21 cellular contexts compared by ENCODE assay signal in genomic region chr1:200182701-200183100, GRCh38.
"Had no signal": no experiment of that assay in that cellular context is flagged by ENCODE, and none has a peak within 500 bp of the region (broad histone marks: within the 10 kb centered on the region; RNA-seq: fewer than 3 reads in every experiment).

No MANE protein-coding gene starts in this region.

- H3K36me3 ChIP-seq: sigmoid colon, spleen, thyroid gland, upper lobe of right lung had no signal

- H3K27me3 ChIP-seq: sigmoid colon, spleen, thyroid gland, upper lobe of right lung had no signal

- H3K27ac ChIP-seq: sigmoid colon, thyroid gland, upper lobe of right lung had no signal

- ATAC-seq: activated CD8-positive, alpha-beta T cell treated with anti-CD3 and anti-CD28 coated beads, Interleukin-2, amount 10 ng/mL, durations not matched to agents 7 days and 5 days; esophagus mucosa; left ventricle myocardium superior; stimulated activated naive CD8-positive, alpha-beta T cell treated with anti-CD3 and anti-CD28 coated beads, Interleukin-15, Interleukin-2, amounts not matched to agents 100 U/mL and 50 U/mL, for 24 hours; upper lobe of right lung had no signal

- DNase-seq: activated CD4-positive, alpha-beta T cell treated with anti-CD3 and anti-CD28 coated beads for 1 hour; activated CD4-positive, alpha-beta T cell treated with anti-CD3 and anti-CD28 coated beads, Interleukin-2, amount 50 U/mL, for 1 hour; activated CD8-positive, alpha-beta T cell treated with anti-CD3 and anti-CD28 coated beads, Interleukin-2, amount 10 ng/mL, durations not matched to agents 7 days and 5 days; activated gamma-delta T cell treated with Interleukin-2 at 50 U/mL for 16 hours; anterior cingulate cortex; central memory CD4-positive, alpha-beta T cell; dermis blood vessel endothelial cell; effector CD8-positive, alpha-beta T cell; foreskin melanocyte; head of caudate nucleus; hypothalamus; left ventricle myocardium superior; occipital lobe; posterior cingulate gyrus; sigmoid colon; spleen; stimulated activated CD4-positive, alpha-beta T cell treated with anti-CD3 and anti-CD28 coated beads, Interleukin-4, amount 100 ng/mL, for 1 hour; stimulated activated naive CD8-positive, alpha-beta T cell treated with anti-CD3 and anti-CD28 coated beads, Interleukin-15, Interleukin-2, amounts not matched to agents 100 U/mL and 50 U/mL, for 24 hours; thyroid gland; upper lobe of right lung had no signal

- H3K9me3 ChIP-seq: sigmoid colon, spleen, thyroid gland, upper lobe of right lung had no signal

- H3K4me3 ChIP-seq: sigmoid colon, spleen, thyroid gland, upper lobe of right lung had no signal
